8 cellular contexts compared by ENCODE assay signal in genomic region chr3:4982773-4983738, GRCh38. TPM values are rescaled to one million over a fixed set of nuclear protein-coding genes. Genes with fewer than 3 reads are reported as not detected.
DNase-seq lines count a peak whose midpoint lies in the region; ATAC-seq and TF ChIP-seq lines count a peak whose summit lies in the region.

No MANE protein-coding gene starts in this region.

- H3K9me3 Mint-ChIP-seq in HFFc6: no peaks in the 10 kb centered on the region
- H3K9me3 Mint-ChIP-seq in activated T-helper 1 cell treated with anti-CD3 and anti-CD28 coated beads, Interleukin-12 subunit alpha, Interleukin-12 subunit beta, Interleukin-2, Interleukin-4 antibody, amounts not matched to agents 30 ng/mL and 10 ng/mL and 1 ng/mL, durations not matched to agents 14 hours and 24 hours and 36 hours: no peaks in the 10 kb centered on the region
- no peaks in the 10 kb centered on the region for H3K9me3 Mint-ChIP-seq in stimulated activated naive B cell treated with anti-CD40 and anti-IgM and Interleukin-4, amounts not matched to agents 10 μg/mL and 1 μg/mL and 100 μg/mL, for 72 hours

- H3K27me3 ChIP-seq in hepatocyte: no peaks in the 10 kb centered on the region

- intact Hi-C loops in activated T-helper 1 cell treated with anti-CD3 and anti-CD28 coated beads, Interleukin-12 subunit alpha, Interleukin-12 subunit beta, Interleukin-2, Interleukin-4 antibody, amounts not matched to agents 30 ng/mL and 10 ng/mL and 1 ng/mL, durations not matched to agents 14 hours and 24 hours and 36 hours (cut with micrococcal nuclease): no loop called here

- peak overlapping the region; percentile 75 for H3K4me3 Mint-ChIP-seq in HFFc6
- H3K4me3 Mint-ChIP-seq in activated T-helper 1 cell treated with anti-CD3 and anti-CD28 coated beads, Interleukin-12 subunit alpha, Interleukin-12 subunit beta, Interleukin-2, Interleukin-4 antibody, amounts not matched to agents 30 ng/mL and 10 ng/mL and 1 ng/mL, durations not matched to agents 14 hours and 24 hours and 36 hours: peak overlapping the region; percentile 97
- peak overlapping the region; percentile 85 to 92 for H3K4me3 Mint-ChIP-seq in stimulated activated naive B cell treated with anti-CD40 and anti-IgM and Interleukin-4, amounts not matched to agents 10 μg/mL and 1 μg/mL and 100 μg/mL, for 72 hours

- peak overlapping the region; percentile 39 for H3K27ac ChIP-seq in hepatocyte

- H3K9me3 ChIP-seq in hepatocyte (ENCODE audit: low read depth): no peaks in the 10 kb centered on the region

- DNase-seq in HFFc6: no peak
- DNase-seq in activated T-helper 1 cell treated with anti-CD3 and anti-CD28 coated beads, Interleukin-12 subunit alpha, Interleukin-12 subunit beta, Interleukin-2, Interleukin-4 antibody, amounts not matched to agents 30 ng/mL and 10 ng/mL and 1 ng/mL, durations not matched to agents 14 hours and 24 hours and 36 hours (ENCODE audit: low spot score): no peak
- DNase-seq in hepatocyte (ENCODE audit: low spot score): no peak
- no peak for DNase-seq in stimulated activated naive B cell treated with anti-CD40 and anti-IgM and Interleukin-4, amounts not matched to agents 10 μg/mL and 1 μg/mL and 100 μg/mL, for 72 hours
- no peak for DNase-seq in NCI-H2171 treated with DMSO at 0.1 percent for 48 hours (lab: John Stamatoyannopoulos, UW)
- DNase-seq in NOMO-1 (lab: John Stamatoyannopoulos, UW; ENCODE audit: unreplicated experiment in 2 of 2): no peak

- H3K4me3 ChIP-seq in hepatocyte: no peak overlapping the region

- peaks cover 19% of the 10 kb centered on the region for H3K4me1 ChIP-seq in hepatocyte (ENCODE audit: insufficient read depth)

- WGBS in hepatocyte (ENCODE audit: low lambda C conversion rate, missing lambda C conversion rate): 95% methylated on average over 40 of the region's 40 CpGs

- no peaks in the 10 kb centered on the region for H3K36me3 ChIP-seq in hepatocyte (replicated peaks; ENCODE audit: insufficient read depth, low read depth)

- peaks cover 29% of the 10 kb centered on the region for H3K79me2 ChIP-seq in hepatocyte

- peak overlapping the region; percentile 76; the same call in 1 of the 2 replicates for H3K27ac Mint-ChIP-seq in HFFc6
- H3K27ac Mint-ChIP-seq in activated T-helper 1 cell treated with anti-CD3 and anti-CD28 coated beads, Interleukin-12 subunit alpha, Interleukin-12 subunit beta, Interleukin-2, Interleukin-4 antibody, amounts not matched to agents 30 ng/mL and 10 ng/mL and 1 ng/mL, durations not matched to agents 14 hours and 24 hours and 36 hours: peak overlapping the region; percentile 95
- H3K27ac Mint-ChIP-seq in stimulated activated naive B cell treated with anti-CD40 and anti-IgM and Interleukin-4, amounts not matched to agents 10 μg/mL and 1 μg/mL and 100 μg/mL, for 72 hours: peak overlapping the region; percentile 96

- no peaks in the 10 kb centered on the region for H3K9me2 ChIP-seq in hepatocyte (replicated peaks; ENCODE audit: insufficient read depth)

- H2AFZ ChIP-seq in hepatocyte: no peak overlapping the region

- no peak for ATAC-seq in stimulated activated naive B cell treated with anti-CD40 and anti-IgM and Interleukin-4, amounts not matched to agents 10 μg/mL and 1 μg/mL and 100 μg/mL, for 72 hours (replicated peaks)
- ATAC-seq in HG03457 (IDR thresholded peaks at IDR 0.05; ENCODE audit: unreplicated experiment) (no peak), HG03520 (IDR thresholded peaks at IDR 0.05; ENCODE audit: unreplicated experiment) (no peak)

- no peaks in the 10 kb centered on the region; the same call in 1 of the 2 replicates for H3K27me3 Mint-ChIP-seq in HFFc6 (ENCODE audit: insufficient read depth)
- no peaks in the 10 kb centered on the region for H3K27me3 Mint-ChIP-seq in activated T-helper 1 cell treated with anti-CD3 and anti-CD28 coated beads, Interleukin-12 subunit alpha, Interleukin-12 subunit beta, Interleukin-2, Interleukin-4 antibody, amounts not matched to agents 30 ng/mL and 10 ng/mL and 1 ng/mL, durations not matched to agents 14 hours and 24 hours and 36 hours (ENCODE audit: insufficient read depth)
- no peaks in the 10 kb centered on the region for H3K27me3 Mint-ChIP-seq in stimulated activated naive B cell treated with anti-CD40 and anti-IgM and Interleukin-4, amounts not matched to agents 10 μg/mL and 1 μg/mL and 100 μg/mL, for 72 hours

- H3K4me2 ChIP-seq in hepatocyte: peak overlapping the region; percentile 77

- TF ChIP-seq CTCF in HFFc6 (IDR thresholded peaks at IDR 0.05): no peak
- no peak for TF ChIP-seq CTCF in hepatocyte (IDR thresholded peaks at IDR 0.05; ENCODE audit: poor library complexity)

- H3K4me1 Mint-ChIP-seq in HFFc6 (ENCODE audit: low read depth): peaks cover 73% of the 10 kb centered on the region
- peaks cover 39% of the 10 kb centered on the region for H3K4me1 Mint-ChIP-seq in activated T-helper 1 cell treated with anti-CD3 and anti-CD28 coated beads, Interleukin-12 subunit alpha, Interleukin-12 subunit beta, Interleukin-2, Interleukin-4 antibody, amounts not matched to agents 30 ng/mL and 10 ng/mL and 1 ng/mL, durations not matched to agents 14 hours and 24 hours and 36 hours (ENCODE audit: low read depth)
- H3K4me1 Mint-ChIP-seq in stimulated activated naive B cell treated with anti-CD40 and anti-IgM and Interleukin-4, amounts not matched to agents 10 μg/mL and 1 μg/mL and 100 μg/mL, for 72 hours: peaks cover 36 to 57% of the 10 kb centered on the region in 2 donors

- peaks cover 21% of the 10 kb centered on the region for H3K36me3 Mint-ChIP-seq in HFFc6 (ENCODE audit: low read depth)
- peaks cover 63% of the 10 kb centered on the region for H3K36me3 Mint-ChIP-seq in activated T-helper 1 cell treated with anti-CD3 and anti-CD28 coated beads, Interleukin-12 subunit alpha, Interleukin-12 subunit beta, Interleukin-2, Interleukin-4 antibody, amounts not matched to agents 30 ng/mL and 10 ng/mL and 1 ng/mL, durations not matched to agents 14 hours and 24 hours and 36 hours (ENCODE audit: low read depth)
- peaks cover 61 to 71% of the 10 kb centered on the region in 2 donors for H3K36me3 Mint-ChIP-seq in stimulated activated naive B cell treated with anti-CD40 and anti-IgM and Interleukin-4, amounts not matched to agents 10 μg/mL and 1 μg/mL and 100 μg/mL, for 72 hours

- peaks cover 6% of the 10 kb centered on the region for H4K20me1 ChIP-seq in hepatocyte (ENCODE audit: insufficient read depth, poor library complexity, severe bottlenecking)

RNA-seq across cellular contexts. Expression of gene BHLHE40, which starts 3.8 kb away (rescaled TPM):
- 10 to 100 TPM; 10.2 to 11.8 (median 10.7) TPM for total RNA-seq in HFFc6 (2021; fragmentation: NEBNext Ultra II Directional; extraction: Animal tissue kit (Norgen Biotek cat#: 25700))
- 449 and 458 TPM in 2 replicates for total RNA-seq in activated T-helper 1 cell treated with anti-CD3 and anti-CD28 coated beads, Interleukin-12 subunit alpha, Interleukin-12 subunit beta, Interleukin-2, Interleukin-4 antibody, amounts not matched to agents 30 ng/mL and 10 ng/mL and 1 ng/mL, durations not matched to agents 14 hours and 24 hours and 36 hours
- 67.1 and 71.6 TPM in 2 replicates for total RNA-seq in hepatocyte
- 116 and 140 TPM in 2 replicates for polyA plus RNA-seq in hepatocyte
